ENCODE assay signal across 7 cellular contexts in the genomic region with DNA sequence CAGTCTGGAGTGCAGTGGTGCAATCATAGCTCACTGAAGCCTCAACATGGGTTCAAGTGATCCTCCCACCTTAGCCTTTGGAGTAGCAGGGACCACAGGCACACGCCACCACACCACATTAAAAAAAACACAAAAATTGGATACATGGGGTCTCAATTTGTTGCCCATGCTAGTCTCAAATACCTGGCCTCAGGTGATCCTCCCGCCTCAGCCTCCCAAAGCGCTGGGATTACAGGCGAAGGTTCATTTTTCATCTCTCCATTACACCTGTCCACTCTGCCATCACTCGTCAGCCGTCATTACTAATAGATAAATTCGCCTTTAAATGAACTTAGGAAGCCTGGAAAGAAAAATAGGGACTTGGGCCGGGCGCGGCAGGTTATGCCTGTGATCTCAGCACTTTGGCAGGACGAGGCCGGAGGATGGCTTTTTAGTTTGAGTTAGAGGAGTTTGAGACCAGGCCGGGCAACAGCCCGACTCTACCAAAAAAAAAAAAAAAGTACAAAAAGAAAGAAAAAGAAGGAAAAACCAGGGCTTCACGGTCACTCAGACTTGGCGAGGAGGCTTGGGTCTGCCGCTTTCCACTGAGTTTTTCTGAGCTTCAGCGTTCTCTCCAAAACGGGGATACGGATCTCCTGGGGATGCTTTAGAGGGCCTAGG. TPM values are rescaled to one million over a fixed set of nuclear protein-coding genes. Genes with fewer than 3 reads are reported as not detected.
DNase-seq lines count a peak whose midpoint lies in the region; ATAC-seq, FAIRE-seq and TF ChIP-seq lines count a peak whose summit lies in the region.

No MANE protein-coding gene starts in this region.

- CTCF ChIA-PET in HCT116 (lab: Charles Lee), result no interaction called here

- H3K27ac ChIP-seq in HCT116 (ENCODE audit: low read depth, low read length) (peak overlapping the region; percentile 87), foreskin keratinocyte (peak overlapping the region; percentile 85), prostate gland (peak overlapping the region; percentile 90 to 92)

- no peaks in the 10 kb centered on the region for H4K20me1 ChIP-seq in HCT116 (ENCODE audit: insufficient read depth)

- WGBS in prostate gland, result 2% methylated on average over 20 of the region's 20 CpGs

- peaks cover 2 to 9% of the 10 kb centered on the region in 2 experiments; a peak in 2 of 4 replicates for H3K36me3 ChIP-seq in HCT116 (ENCODE audit: control insufficient read depth in 1 of 2, insufficient read depth in 2 of 2, low read length in 2 of 2)
- no peaks in the 10 kb centered on the region for H3K36me3 ChIP-seq in prostate gland

- TSS peak; percentile 96 for BruUV-seq in HCT116 (replicated peaks; lab: Mats Ljungman, UMichigan)

- peaks cover 6 to 37% of the 10 kb centered on the region in 2 experiments for H3K4me1 ChIP-seq in HCT116 (ENCODE audit: control insufficient read depth in 1 of 2, insufficient read depth in 2 of 2, low read length in 2 of 2)
- peaks cover 7% of the 10 kb centered on the region for H3K4me1 ChIP-seq in foreskin keratinocyte
- peaks cover 11% of the 10 kb centered on the region for H3K4me1 ChIP-seq in prostate gland (replicated peaks)

- H3K9me3 ChIP-seq in HCT116 (ENCODE audit: control insufficient read depth in 1 of 2, insufficient read depth in 1 of 2, low read depth in 1 of 2, low read length in 2 of 2), result no peaks in the 10 kb centered on the region; a peak in 1 of 4 replicates
- no peaks in the 10 kb centered on the region for H3K9me3 ChIP-seq in prostate gland

- no peak for DNase-seq in HCT116 (ENCODE audit: low read depth, low spot score)
- DNase-seq in T-helper 2 cell treated with Interferon-gamma antibody and Interleukin-4, amounts not matched to agents 5 μg/mL and 100 μg/mL, for 36 hours (ENCODE audit: low spot score), result no peak
- DNase-seq in foreskin keratinocyte, result no peak
- no peak for DNase-seq in prostate gland (ENCODE audit: low spot score)
- no peak for DNase-seq in stimulated activated CD4-positive, alpha-beta T cell treated with anti-CD3 and anti-CD28 coated beads, Interleukin-1b, Interleukin-23, amount 100 ng/mL, for 48 hours
- no peak for DNase-seq in frontal cortex (ENCODE audit: low spot score in 2 of 2)
- DNase-seq in hypothalamus (lab: John Stamatoyannopoulos, UW), result no peak

- no peak for FAIRE-seq in frontal cortex (lab: Jason Lieb, UNC)

- no peaks in the 10 kb centered on the region for H3K9me2 ChIP-seq in HCT116 (ENCODE audit: insufficient read depth)

- H3K27me3 ChIP-seq in HCT116 (ENCODE audit: insufficient read depth, low read length) (no peaks in the 10 kb centered on the region), foreskin keratinocyte (no peaks in the 10 kb centered on the region), prostate gland (replicated peaks; ENCODE audit: insufficient read depth) (no peaks in the 10 kb centered on the region)

- H3K4me3 ChIP-seq in HCT116 (replicated peaks in 1 of 2; ENCODE audit: low read depth in 1 of 2, low read length in 2 of 2), result peak overlapping the region; percentile 74 to 100
- H3K4me3 ChIP-seq in prostate gland, result peak overlapping the region; percentile 85 to 94

- H3K27ac Mint-ChIP-seq in T-helper 2 cell treated with Interferon-gamma antibody and Interleukin-4, amounts not matched to agents 5 μg/mL and 100 μg/mL, for 36 hours, result peak overlapping the region; percentile 99

- peaks cover 38% of the 10 kb centered on the region for H3K36me3 Mint-ChIP-seq in T-helper 2 cell treated with Interferon-gamma antibody and Interleukin-4, amounts not matched to agents 5 μg/mL and 100 μg/mL, for 36 hours (ENCODE audit: low read depth)

- H3K4me2 ChIP-seq in HCT116 (ENCODE audit: low read length), result peak overlapping the region; percentile 78

- H3K9ac ChIP-seq in HCT116 (ENCODE audit: low read length), result peak overlapping the region; percentile 86

- H3K4me1 Mint-ChIP-seq in T-helper 2 cell treated with Interferon-gamma antibody and Interleukin-4, amounts not matched to agents 5 μg/mL and 100 μg/mL, for 36 hours (ENCODE audit: low read depth), result peaks cover 40% of the 10 kb centered on the region

- RAD21 ChIA-PET in HCT116 (lab: Charles Lee; ENCODE audit: low non-redundant PET in 1 of 2, low total read pairs in 2 of 2, uncharacterized antibody in 2 of 2, unreplicated experiment in 2 of 2), result interaction anchor here in 1 of 2 experiments (0.6 kb wide), 1 partner anchor 30 kb away, joined by 3 read pairs; no protein-coding TSS in a partner anchor

- ATAC-seq in HCT116 (peak; percentile 15), foreskin keratinocyte (no peak)

- TF ChIP-seq POLR2A in HCT116 (IDR thresholded peaks at IDR 0.05; ENCODE audit: borderline replicate concordance, extremely low read depth, insufficient read depth, insufficient read length), result no peak
- no peak for TF ChIP-seq POLR2A in prostate gland (IDR thresholded peaks at IDR 0.05)

- no peaks in the 10 kb centered on the region for H3K27me3 Mint-ChIP-seq in T-helper 2 cell treated with Interferon-gamma antibody and Interleukin-4, amounts not matched to agents 5 μg/mL and 100 μg/mL, for 36 hours (ENCODE audit: low read depth)

- TF ChIP-seq RAD21 in HCT116 (IDR thresholded peaks at IDR 0.05; ENCODE audit: low read depth), result no peak

- no peak overlapping the region for H2AFZ ChIP-seq in HCT116 (ENCODE audit: low read depth, low read length, poor library complexity, severe bottlenecking)

- peak overlapping the region; percentile 96 for H3K4me3 Mint-ChIP-seq in T-helper 2 cell treated with Interferon-gamma antibody and Interleukin-4, amounts not matched to agents 5 μg/mL and 100 μg/mL, for 36 hours

- peaks cover 53% of the 10 kb centered on the region for H3K79me2 ChIP-seq in HCT116 (ENCODE audit: insufficient read depth, low read length)

- intact Hi-C loops in HCT116 (cut with micrococcal nuclease), result loop anchor here (2.0 kb wide), 1 partner anchor 88 kb away; the partner anchor contains the start of gene EID2B
- intact Hi-C loops in prostate gland (cut with DNase I), result no loop called here

- no peaks in the 10 kb centered on the region for H3K9me3 Mint-ChIP-seq in T-helper 2 cell treated with Interferon-gamma antibody and Interleukin-4, amounts not matched to agents 5 μg/mL and 100 μg/mL, for 36 hours

- no peak for TF ChIP-seq CTCF in HCT116 (IDR thresholded peaks at IDR 0.05 in 2 of 3, conservative IDR thresholded peaks at IDR 0.05 in 1 of 3; ENCODE audit: borderline replicate concordance in 1 of 3, insufficient read depth in 1 of 3, low read depth in 2 of 3, low read length in 2 of 3)
- no peak for TF ChIP-seq CTCF in foreskin keratinocyte (conservative IDR thresholded peaks at IDR 0.05)
- no peak for TF ChIP-seq CTCF in prostate gland (IDR thresholded peaks at IDR 0.05)

- POLR2A ChIA-PET in HCT116 (lab: Charles Lee), result interaction anchor here (0.7 to 2.7 kb wide), 4 partner anchors 9 to 54 kb away, joined by 3 to 35 read pairs (median 4); partner anchors contain the start of genes MED29, PAF1 and RPS16

TF ChIP-seq in HCT116, 20 proteins besides CTCF, POLR2A, EP300 and RAD21 (continues in another document):
- no peak for TF ChIP-seq ZNF274 (IDR thresholded peaks at IDR 0.05; ENCODE audit: low read depth, low read length)
- TF ChIP-seq CEBPB (IDR thresholded peaks at IDR 0.05; ENCODE audit: low read depth), result no peak
- no peak for TF ChIP-seq ZBTB33 (IDR thresholded peaks at IDR 0.05; ENCODE audit: extremely low read depth, insufficient replicate concordance, low read length)
- no peak for TF ChIP-seq MAX (IDR thresholded peaks at IDR 0.05)
- TF ChIP-seq TCF7L2 (IDR thresholded peaks at IDR 0.05; ENCODE audit: borderline replicate concordance, extremely low read depth, insufficient read depth, insufficient read length), result no peak
- no peak for TF ChIP-seq CBX3 (IDR thresholded peaks at IDR 0.05; ENCODE audit: low read depth)
- TF ChIP-seq EZH2phosphoT487 (IDR thresholded peaks at IDR 0.05; ENCODE audit: borderline replicate concordance), result no peak

RNA-seq across cellular contexts. Expression of gene SUPT5H, which starts 0.7 kb away (rescaled TPM):
- total RNA-seq in HCT116 (2021; ENCODE audit: unreplicated experiment), result 120 TPM
- polyA plus RNA-seq in HCT116 (2012), result 129 and 137 TPM in 2 replicates
- 82.1 and 85.3 TPM in 2 replicates for total RNA-seq in foreskin keratinocyte
- 70.2 and 78.5 TPM in 2 replicates for polyA plus RNA-seq in foreskin keratinocyte
- total RNA-seq in prostate gland, result 100 to 1,000 TPM in 1 of 2 donors, 10 to 100 TPM in 1; 79.8 to 246 TPM
- 59.5 TPM for total RNA-seq in frontal cortex

RNA-seq across cellular contexts. Expression of gene RPS16, which starts 9.0 kb away (rescaled TPM):
- total RNA-seq in HCT116 (2021; ENCODE audit: unreplicated experiment) (3,365 TPM), foreskin keratinocyte (178 and 323 TPM in 2 replicates), prostate gland (1,000 to 10,000 TPM; 1,162 to 1,716 TPM), frontal cortex (59.1 TPM)
- polyA plus RNA-seq in HCT116 (2012), result 6,021 and 7,325 TPM in 2 replicates
- 2,748 and 2,922 TPM in 2 replicates for polyA plus RNA-seq in foreskin keratinocyte

RNA-seq across cellular contexts. Expression of gene PLEKHG2, which starts 32.3 kb away (rescaled TPM):
- total RNA-seq in HCT116 (2021; ENCODE audit: unreplicated experiment), result 29.0 TPM
- polyA plus RNA-seq in HCT116 (2012), result 10.6 and 14.6 TPM in 2 replicates
- total RNA-seq in foreskin keratinocyte, result 19.9 and 26.4 TPM in 2 replicates
- 8.4 and 14.0 TPM in 2 replicates for polyA plus RNA-seq in foreskin keratinocyte
- 10 to 100 TPM; 14.4 to 21.1 TPM for total RNA-seq in prostate gland
- 17.5 TPM for total RNA-seq in frontal cortex

RNA-seq across cellular contexts. Expression of gene TIMM50, which starts 35.9 kb away (rescaled TPM):
- total RNA-seq in HCT116 (2021; ENCODE audit: unreplicated experiment) (111 TPM), foreskin keratinocyte (87.9 and 99.1 TPM in 2 replicates), prostate gland (10 to 100 TPM; 54.1 to 75.5 TPM), frontal cortex (43.2 TPM)
- 97.4 and 117 TPM in 2 replicates for polyA plus RNA-seq in HCT116 (2012)
- polyA plus RNA-seq in foreskin keratinocyte, result 115 and 122 TPM in 2 replicates

RNA-seq across cellular contexts. Expression of gene ZFP36, which starts 38.1 kb away (rescaled TPM):
- total RNA-seq in HCT116 (2021; ENCODE audit: unreplicated experiment), result 131 TPM
- polyA plus RNA-seq in HCT116 (2012), result 236 and 274 TPM in 2 replicates
- total RNA-seq in foreskin keratinocyte, result 35.0 and 38.1 TPM in 2 replicates
- polyA plus RNA-seq in foreskin keratinocyte, result 44.5 and 56.1 TPM in 2 replicates
- 100 to 1,000 TPM in 1 of 2 donors, 10 to 100 TPM in 1; 96.5 to 170 TPM for total RNA-seq in prostate gland
- total RNA-seq in frontal cortex, result 0.41 TPM
